In genomic region chr17:4534928-4535666, GRCh38 we compare ENCODE assay signal across 21 cellular contexts. TPM values are rescaled to one million over a fixed set of nuclear protein-coding genes. Genes with fewer than 3 reads are reported as not detected.
A peak's percentile ranks its signal among the peaks of the same experiment; 100 is the strongest.
DNase-seq lines count a peak whose midpoint lies in the region; ATAC-seq, FAIRE-seq and TF ChIP-seq lines count a peak whose summit lies in the region.
"Had no signal": no experiment of that assay in that cellular context is flagged by ENCODE, and none has a peak within 500 bp of the region (broad histone marks: within the 10 kb centered on the region; RNA-seq: fewer than 3 reads in every experiment).

No MANE protein-coding gene starts in this region.

- intact Hi-C loops in HepG2 (cut with micrococcal nuclease; ENCODE audit: unreplicated experiment): loop anchor here (5.0 kb wide), 1 partner anchor 113 kb away; no protein-coding TSS in a partner anchor
- intact Hi-C loops in stomach (cut with DNase I; ENCODE audit: low total_unique reads): no loop called here

- ATAC-seq in WTC11: peak; percentile 3
- peak; percentile 2; the same call in 2 of the 3 replicates for ATAC-seq in HepG2
- no peak for ATAC-seq in HG02973 (IDR thresholded peaks at IDR 0.05; ENCODE audit: unreplicated experiment)

- TF ChIP-seq CTCF in WTC11 (IDR thresholded peaks at IDR 0.05) (no peak), HepG2 (CRISPR knock-in tag; IDR thresholded peaks at IDR 0.05) (no peak), stomach (IDR thresholded peaks at IDR 0.05) (no peak)

- TF ChIP-seq EP300 in HepG2 (IDR thresholded peaks at IDR 0.05; ENCODE audit: low read depth in 2 of 2, low read length in 2 of 2) (no peak), HepG2 (CRISPR knock-in tag; IDR thresholded peaks at IDR 0.05; ENCODE audit: borderline replicate concordance) (no peak), stomach (IDR thresholded peaks at IDR 0.05) (no peak)

- no peaks in the 10 kb centered on the region for H3K9me3 Mint-ChIP-seq in T-helper 2 cell treated with Interferon-gamma antibody and Interleukin-4, amounts not matched to agents 5 μg/mL and 100 μg/mL, for 36 hours
- no peaks in the 10 kb centered on the region for H3K9me3 Mint-ChIP-seq in WTC11
- H3K9me3 Mint-ChIP-seq: activated CD4-positive, alpha-beta T cell treated with anti-CD3 and anti-CD28 coated beads, Interleukin-2, amount 10 ng/mL, durations not matched to agents 7 days and 5 days; activated T-helper 1 cell treated with anti-CD3 and anti-CD28 coated beads, Interleukin-12 subunit alpha, Interleukin-12 subunit beta, Interleukin-2, Interleukin-4 antibody, amounts not matched to agents 30 ng/mL and 10 ng/mL and 1 ng/mL, durations not matched to agents 14 hours and 24 hours and 36 hours; CD8-positive, alpha-beta memory T cell; T-helper 1 cell treated with Interleukin-12 subunit alpha and Interleukin-12 subunit beta and Interleukin-4 antibody, amounts not matched to agents 30 μg/mL and 1 μg/mL, for 36 hours had no signal

- no peak overlapping the region for H2AFZ ChIP-seq in HepG2 (ENCODE audit: low read length)

- POLR2A ChIA-PET in WTC11 (lab: Charles Lee): interaction anchor here (1.8 kb wide), 1 partner anchor 12 kb away, joined by 5 read pairs; no protein-coding TSS in a partner anchor
- POLR2A ChIA-PET in HepG2 (lab: Yijun Ruan, JAX): interaction anchor here (2.4 kb wide), 1 partner anchor 20 kb away, joined by 8 read pairs; the partner anchor contains the start of gene MYBBP1A

- no peak overlapping the region; the same call in 1 of the 2 replicates for H3K4me2 ChIP-seq in HepG2 (ENCODE audit: low read depth, low read length)

- no peak for FAIRE-seq in HepG2 (lab: Jason Lieb, UNC)
- FAIRE-seq: GM19239 had no signal

- H3K36me3 Mint-ChIP-seq in T-helper 2 cell treated with Interferon-gamma antibody and Interleukin-4, amounts not matched to agents 5 μg/mL and 100 μg/mL, for 36 hours (ENCODE audit: low read depth): peaks cover 3% of the 10 kb centered on the region
- H3K36me3 Mint-ChIP-seq in WTC11: peaks cover 4% of the 10 kb centered on the region

- no peak overlapping the region for H3K4me3 Mint-ChIP-seq in T-helper 2 cell treated with Interferon-gamma antibody and Interleukin-4, amounts not matched to agents 5 μg/mL and 100 μg/mL, for 36 hours
- peak overlapping the region; percentile 60 for H3K4me3 Mint-ChIP-seq in WTC11
- H3K4me3 Mint-ChIP-seq: activated CD4-positive, alpha-beta T cell treated with anti-CD3 and anti-CD28 coated beads, Interleukin-2, amount 10 ng/mL, durations not matched to agents 7 days and 5 days; activated T-helper 1 cell treated with anti-CD3 and anti-CD28 coated beads, Interleukin-12 subunit alpha, Interleukin-12 subunit beta, Interleukin-2, Interleukin-4 antibody, amounts not matched to agents 30 ng/mL and 10 ng/mL and 1 ng/mL, durations not matched to agents 14 hours and 24 hours and 36 hours; CD8-positive, alpha-beta memory T cell; T-helper 1 cell treated with Interleukin-12 subunit alpha and Interleukin-12 subunit beta and Interleukin-4 antibody, amounts not matched to agents 30 μg/mL and 1 μg/mL, for 36 hours had no signal

- in situ Hi-C loops in HepG2 (cut with HindIII; ENCODE audit: extremely low pct_ligation_motif_present, low pct_unique_long_range_greater_than_20kb): no loop called here

- no peak for DNase-seq in T-helper 2 cell treated with Interferon-gamma antibody and Interleukin-4, amounts not matched to agents 5 μg/mL and 100 μg/mL, for 36 hours (ENCODE audit: low spot score)
- DNase-seq in T-helper 2 cell (no peak), WTC11 (ENCODE audit: low spot score) (no peak), HepG2 (ENCODE audit: low spot score) (no peak), stomach (no peak), islet precursor cell (no peak), HCEC 1CT (no peak)
- DNase-seq: activated CD4-positive, alpha-beta T cell treated with anti-CD3 and anti-CD28 coated beads, Interleukin-2, amount 10 ng/mL, durations not matched to agents 7 days and 5 days; CD8-positive, alpha-beta memory T cell; GDM1; KBM-7; NCI-H1417 treated with DMSO at 0.1 percent for 48 hours; NCI-H510A had no signal

- H3K27me3 Mint-ChIP-seq in T-helper 2 cell treated with Interferon-gamma antibody and Interleukin-4, amounts not matched to agents 5 μg/mL and 100 μg/mL, for 36 hours (ENCODE audit: low read depth): peaks cover 5% of the 10 kb centered on the region
- H3K27me3 Mint-ChIP-seq in WTC11 (ENCODE audit: low read depth): peaks cover 47% of the 10 kb centered on the region

- CTCF ChIA-PET in WTC11 (lab: Charles Lee) (interaction anchor here (1.1 to 8.2 kb wide), 2 partner anchors 32 to 114 kb away, joined by 4 to 57 read pairs; no protein-coding TSS in a partner anchor), HepG2 (lab: Yijun Ruan, JAX; ENCODE audit: low intra/inter-chr PET ratio, low total read pairs) (no interaction called here)

- no TSS peak for BruUV-seq in HepG2 (replicated peaks; lab: Mats Ljungman, UMichigan)

- H3K4me3 ChIP-seq in HepG2 (replicated peaks in 1 of 3; ENCODE audit: insufficient read depth in 1 of 3, low read depth in 2 of 3, low read length in 3 of 3): peak overlapping the region in 1 of 3 experiments; percentile 10; a peak in 1 of 6 replicates
- no peak overlapping the region for H3K4me3 ChIP-seq in stomach
- H3K4me3 ChIP-seq: colonic mucosa had no signal

- H3K27ac Mint-ChIP-seq in T-helper 2 cell treated with Interferon-gamma antibody and Interleukin-4, amounts not matched to agents 5 μg/mL and 100 μg/mL, for 36 hours: peak overlapping the region; percentile 41
- no peak overlapping the region for H3K27ac Mint-ChIP-seq in WTC11
- H3K27ac Mint-ChIP-seq: activated CD4-positive, alpha-beta T cell treated with anti-CD3 and anti-CD28 coated beads, Interleukin-2, amount 10 ng/mL, durations not matched to agents 7 days and 5 days; activated T-helper 1 cell treated with anti-CD3 and anti-CD28 coated beads, Interleukin-12 subunit alpha, Interleukin-12 subunit beta, Interleukin-2, Interleukin-4 antibody, amounts not matched to agents 30 ng/mL and 10 ng/mL and 1 ng/mL, durations not matched to agents 14 hours and 24 hours and 36 hours; T-helper 1 cell treated with Interleukin-12 subunit alpha and Interleukin-12 subunit beta and Interleukin-4 antibody, amounts not matched to agents 30 μg/mL and 1 μg/mL, for 36 hours had no signal

- peaks cover 16% of the 10 kb centered on the region for H3K4me1 ChIP-seq in HepG2 (ENCODE audit: insufficient read depth, low read length)
- H3K4me1 ChIP-seq in stomach: peaks cover 36 to 77% (median 62%) of the 10 kb centered on the region in 4 donors

- H3K27ac ChIP-seq in HepG2 (ENCODE audit: extremely low read length, insufficient read depth, low read length) (no peak overlapping the region), stomach (peak overlapping the region in 4 of 5 donors; percentile 65 to 77 (median 72))

- WGBS in HepG2 (ENCODE audit: low lambda C conversion rate): 61% methylated on average over 12 of the region's 27 CpGs
- 56 to 78% (median 70%) methylated on average over 13 to 27 of the region's 27 CpGs for WGBS in stomach, 5 donors

- no peaks in the 10 kb centered on the region for H3K79me2 ChIP-seq in HepG2 (ENCODE audit: insufficient read depth, low read length)

- H3K9me3 ChIP-seq in HepG2 (ENCODE audit: low read length) (no peaks in the 10 kb centered on the region), stomach (no peaks in the 10 kb centered on the region)
- H3K9me3 ChIP-seq: colonic mucosa had no signal

- 0 out of 2 replicates have a peak, but pooled peaks cover 1% of the 10 kb centered on the region for H4K20me1 ChIP-seq in HepG2 (ENCODE audit: insufficient read depth, low read length)

- peaks cover 4% of the 10 kb centered on the region for H3K4me1 Mint-ChIP-seq in T-helper 2 cell treated with Interferon-gamma antibody and Interleukin-4, amounts not matched to agents 5 μg/mL and 100 μg/mL, for 36 hours (ENCODE audit: low read depth)
- H3K4me1 Mint-ChIP-seq in WTC11: peaks cover 18% of the 10 kb centered on the region

- no peak overlapping the region for H3K9ac ChIP-seq in HepG2 (ENCODE audit: insufficient read depth, low read depth, low read length)

- TF ChIP-seq RAD21 in HepG2 (CRISPR knock-in tag; IDR thresholded peaks at IDR 0.05): no peak

- H3K27me3 ChIP-seq in HepG2 (ENCODE audit: control insufficient read depth in 1 of 2, insufficient read depth in 2 of 2, low read length in 2 of 2): peaks cover 6 to 30% of the 10 kb centered on the region in 2 experiments
- H3K27me3 ChIP-seq in stomach: peaks cover 0 to 9% (median 0%) of the 10 kb centered on the region in 3 donors
- H3K27me3 ChIP-seq: colonic mucosa had no signal

- H3K36me3 ChIP-seq in HepG2 (replicated peaks in 1 of 2; ENCODE audit: control insufficient read depth in 1 of 2, insufficient read depth in 2 of 2, low read length in 2 of 2) (peaks cover 7 to 16% of the 10 kb centered on the region in 2 experiments), stomach (peaks cover 17 to 55% (median 37%) of the 10 kb centered on the region in 4 donors)
- H3K36me3 ChIP-seq: colonic mucosa had no signal

- TF ChIP-seq POLR2A in HepG2 (IDR thresholded peaks at IDR 0.05; ENCODE audit: insufficient read depth in 1 of 2, low read depth in 2 of 2, low read length in 2 of 2) (0 out of 4 replicates have a peak, but pooled peaks of 1 of the 2 experiments have one; percentile 20), stomach (IDR thresholded peaks at IDR 0.05) (no peak)

RNA-seq across cellular contexts. Expression of gene MYBBP1A, which starts 20.1 kb away (rescaled TPM):
- total RNA-seq in WTC11 (2021) (108 to 163 TPM (median 118 TPM) in 3 replicates), HepG2 (2016; rRNA removed; fragmentation: Illumina TruSeq; extraction: Trizol) (40.4 and 54.8 TPM in 2 replicates), stomach (100 to 1,000 TPM in 2 of 5 donors, 10 to 100 TPM in 3; 38.6 to 237 (median 73.2) TPM)
- 58.9 and 65.5 TPM in 2 replicates for total RNA-seq in HepG2 (2016; cell fraction: cytosol; rRNA removed; fragmentation: Illumina TruSeq; extraction: Trizol; ENCODE audit: low read depth)
- total RNA-seq in HepG2 (2016; cell fraction: insoluble cytoplasmic fraction; rRNA removed; fragmentation: Illumina TruSeq; extraction: Trizol): 35.1 and 61.8 TPM in 2 replicates
- total RNA-seq in HepG2 (2016; cell fraction: membrane; rRNA removed; fragmentation: Illumina TruSeq; extraction: Trizol): 24.4 and 24.9 TPM in 2 replicates
- 52.0 and 62.6 TPM in 2 replicates for total RNA-seq in HepG2 (2016; cell fraction: nucleus; rRNA removed; fragmentation: Illumina TruSeq; extraction: Trizol)
- polyA plus RNA-seq in HepG2 (2011; rRNA removed) (18.6 and 28.4 TPM in 2 replicates), stomach (10 to 100 TPM; 14.1 to 32.2 (median 21.5) TPM)
- 9.7 and 12.5 TPM in 2 replicates for polyA plus RNA-seq in HepG2 (2011; cell fraction: cytosol; rRNA removed)
- polyA plus RNA-seq in HepG2 (2011; cell fraction: nucleus; rRNA removed): 158 and 176 TPM in 2 replicates
- polyA plus RNA-seq in HepG2 (2012): 28.0 and 41.5 TPM in 2 replicates
- polyA plus RNA-seq in HepG2 (2016; cell fraction: cytosol; fragmentation: Illumina TruSeq; extraction: Trizol; ENCODE audit: low read depth): 7.8 and 7.9 TPM in 2 replicates
- 28.2 and 32.7 TPM in 2 replicates for polyA plus RNA-seq in HepG2 (2016; cell fraction: insoluble cytoplasmic fraction; fragmentation: Illumina TruSeq; extraction: Trizol; ENCODE audit: low read depth)
- 9.0 and 12.1 TPM in 2 replicates for polyA plus RNA-seq in HepG2 (2016; cell fraction: membrane; fragmentation: Illumina TruSeq; extraction: Trizol; ENCODE audit: low read depth)
- polyA plus RNA-seq in HepG2 (2016; cell fraction: nucleus; fragmentation: Illumina TruSeq; extraction: Trizol; ENCODE audit: insufficient read depth, low read depth): 146 and 160 TPM in 2 replicates
- 50.2 and 100 TPM in 2 replicates for polyA minus RNA-seq in HepG2 (2011; rRNA and poly(A)+ RNA removed; ENCODE audit: low replicate concordance)
- 19.4 and 21.0 TPM in 2 replicates for polyA minus RNA-seq in HepG2 (2011; cell fraction: cytosol; rRNA and poly(A)+ RNA removed)
- 53.3 and 54.8 TPM in 2 replicates for polyA minus RNA-seq in HepG2 (2011; cell fraction: nucleus; rRNA and poly(A)+ RNA removed)

RNA-seq across cellular contexts. Expression of gene GGT6, which starts 25.3 kb away (rescaled TPM):
- total RNA-seq in WTC11 (2021) (0.07 to 0.37 TPM (median 0.18 TPM) in 3 replicates), HepG2 (2016; rRNA removed; fragmentation: Illumina TruSeq; extraction: Trizol) (0.70 and 0.80 TPM in 2 replicates), stomach (100 to 1,000 TPM in 1 of 5 donors, 10 to 100 TPM in 3, 1 to 10 TPM in 1; 5.8 to 147 (median 11.6) TPM)
- 0.20 and 0.26 TPM in 2 replicates for total RNA-seq in HepG2 (2016; cell fraction: cytosol; rRNA removed; fragmentation: Illumina TruSeq; extraction: Trizol; ENCODE audit: low read depth)
- 0.68 and 1.1 TPM in 2 replicates for total RNA-seq in HepG2 (2016; cell fraction: insoluble cytoplasmic fraction; rRNA removed; fragmentation: Illumina TruSeq; extraction: Trizol)
- total RNA-seq in HepG2 (2016; cell fraction: membrane; rRNA removed; fragmentation: Illumina TruSeq; extraction: Trizol): 0.59 and 0.62 TPM in 2 replicates
- total RNA-seq in HepG2 (2016; cell fraction: nucleus; rRNA removed; fragmentation: Illumina TruSeq; extraction: Trizol): 0.28 and 0.37 TPM in 2 replicates
- polyA plus RNA-seq in HepG2 (2011; rRNA removed) (0.14 and 0.16 TPM in 2 replicates), stomach (10 to 100 TPM in 2 of 3 donors, 1 to 10 TPM in 1; 4.4 to 22.2 (median 18.8) TPM)
- polyA plus RNA-seq in HepG2 (2011; cell fraction: cytosol; rRNA removed): 0.10 and 0.12 TPM in 2 replicates
- polyA plus RNA-seq in HepG2 (2011; cell fraction: nucleus; rRNA removed): 0.09 and 0.43 TPM in 2 replicates
- 0.24 and 0.29 TPM in 2 replicates for polyA plus RNA-seq in HepG2 (2012)
- polyA plus RNA-seq in HepG2 (2016; cell fraction: cytosol; fragmentation: Illumina TruSeq; extraction: Trizol; ENCODE audit: low read depth): 0.24 and 0.27 TPM in 2 replicates
- 0.71 and 1.2 TPM in 2 replicates for polyA plus RNA-seq in HepG2 (2016; cell fraction: insoluble cytoplasmic fraction; fragmentation: Illumina TruSeq; extraction: Trizol; ENCODE audit: low read depth)
- 0.50 and 0.52 TPM in 2 replicates for polyA plus RNA-seq in HepG2 (2016; cell fraction: membrane; fragmentation: Illumina TruSeq; extraction: Trizol; ENCODE audit: low read depth)
- 1.1 and 1.5 TPM in 2 replicates for polyA plus RNA-seq in HepG2 (2016; cell fraction: nucleus; fragmentation: Illumina TruSeq; extraction: Trizol; ENCODE audit: insufficient read depth, low read depth)
- polyA minus RNA-seq in HepG2 (2011; rRNA and poly(A)+ RNA removed; ENCODE audit: low replicate concordance): 0.38 TPM in 1 of 2 replicates, not detected in the other
- not detected in 2 replicates for polyA minus RNA-seq in HepG2 (2011; cell fraction: cytosol; rRNA and poly(A)+ RNA removed)
- polyA minus RNA-seq in HepG2 (2011; cell fraction: nucleus; rRNA and poly(A)+ RNA removed): 0.12 TPM in 1 of 2 replicates, not detected in the other
- total RNA-seq: A172; activated CD4-positive, alpha-beta T cell treated with anti-CD3 and anti-CD28 coated beads, Interleukin-2, amount 10 ng/mL, durations not matched to agents 7 days and 5 days; activated T-helper 1 cell treated with anti-CD3 and anti-CD28 coated beads, Interleukin-12 subunit alpha, Interleukin-12 subunit beta, Interleukin-2, Interleukin-4 antibody, amounts not matched to agents 30 ng/mL and 10 ng/mL and 1 ng/mL, durations not matched to agents 14 hours and 24 hours and 36 hours; CD8-positive, alpha-beta memory T cell; mesenteric fat pad; osteocyte had no signal
- polyA plus RNA-seq: CD8-positive, alpha-beta memory T cell had no signal

RNA-seq across cellular contexts. Expression of gene SPNS2, which starts 36.4 kb away (rescaled TPM):
- 0.87 to 1.4 TPM (median 1.3 TPM) in 3 replicates for total RNA-seq in WTC11 (2021)
- not detected in 2 replicates for total RNA-seq in HepG2 (2016; rRNA removed; fragmentation: Illumina TruSeq; extraction: Trizol)
- not detected in 2 replicates for total RNA-seq in HepG2 (2016; cell fraction: cytosol; rRNA removed; fragmentation: Illumina TruSeq; extraction: Trizol; ENCODE audit: low read depth)
- total RNA-seq in HepG2 (2016; cell fraction: insoluble cytoplasmic fraction; rRNA removed; fragmentation: Illumina TruSeq; extraction: Trizol): not detected in 2 replicates
- not detected in 2 replicates for total RNA-seq in HepG2 (2016; cell fraction: membrane; rRNA removed; fragmentation: Illumina TruSeq; extraction: Trizol)
- total RNA-seq in HepG2 (2016; cell fraction: nucleus; rRNA removed; fragmentation: Illumina TruSeq; extraction: Trizol): not detected in 2 replicates
- polyA plus RNA-seq in HepG2 (2011; rRNA removed): 0.01 and 0.03 TPM in 2 replicates
- polyA plus RNA-seq in HepG2 (2011; cell fraction: cytosol; rRNA removed): 0.03 and 0.05 TPM in 2 replicates
- 0.14 TPM in 1 of 2 replicates, not detected in the other for polyA plus RNA-seq in HepG2 (2011; cell fraction: nucleus; rRNA removed)
- 0.16 and 0.34 TPM in 2 replicates for polyA plus RNA-seq in HepG2 (2012)
- not detected in 2 replicates for polyA plus RNA-seq in HepG2 (2016; cell fraction: cytosol; fragmentation: Illumina TruSeq; extraction: Trizol; ENCODE audit: low read depth)
- not detected in 2 replicates for polyA plus RNA-seq in HepG2 (2016; cell fraction: insoluble cytoplasmic fraction; fragmentation: Illumina TruSeq; extraction: Trizol; ENCODE audit: low read depth)
- polyA plus RNA-seq in HepG2 (2016; cell fraction: membrane; fragmentation: Illumina TruSeq; extraction: Trizol; ENCODE audit: low read depth): not detected in 2 replicates
- polyA plus RNA-seq in HepG2 (2016; cell fraction: nucleus; fragmentation: Illumina TruSeq; extraction: Trizol; ENCODE audit: insufficient read depth, low read depth): not detected in 2 replicates
- polyA minus RNA-seq in HepG2 (2011; rRNA and poly(A)+ RNA removed; ENCODE audit: low replicate concordance): 0.16 TPM in 1 of 2 replicates, not detected in the other
- not detected in 2 replicates for polyA minus RNA-seq in HepG2 (2011; cell fraction: cytosol; rRNA and poly(A)+ RNA removed)
- polyA minus RNA-seq in HepG2 (2011; cell fraction: nucleus; rRNA and poly(A)+ RNA removed): not detected in 2 replicates
- 10 to 100 TPM in 4 of 5 donors, 1 to 10 TPM in 1; 4.1 to 67.7 (median 27.7) TPM for total RNA-seq in stomach
- polyA plus RNA-seq in stomach: 10 to 100 TPM; 13.7 to 30.0 (median 20.3) TPM
- total RNA-seq: activated T-helper 1 cell treated with anti-CD3 and anti-CD28 coated beads, Interleukin-12 subunit alpha, Interleukin-12 subunit beta, Interleukin-2, Interleukin-4 antibody, amounts not matched to agents 30 ng/mL and 10 ng/mL and 1 ng/mL, durations not matched to agents 14 hours and 24 hours and 36 hours; osteocyte had no signal

RNA-seq across cellular contexts. Expression of gene SMTNL2, which starts 49.2 kb away (rescaled TPM):
- total RNA-seq in WTC11 (2021) (2.7 to 3.8 TPM (median 3.8 TPM) in 3 replicates), HepG2 (2016; rRNA removed; fragmentation: Illumina TruSeq; extraction: Trizol) (5.1 and 5.8 TPM in 2 replicates), stomach (1 to 10 TPM in 2 of 5 donors, not detected in 3; 1.1 to 1.9 TPM)
- total RNA-seq in HepG2 (2016; cell fraction: cytosol; rRNA removed; fragmentation: Illumina TruSeq; extraction: Trizol; ENCODE audit: low read depth): 1.5 and 1.6 TPM in 2 replicates
- total RNA-seq in HepG2 (2016; cell fraction: insoluble cytoplasmic fraction; rRNA removed; fragmentation: Illumina TruSeq; extraction: Trizol): 5.3 and 5.8 TPM in 2 replicates
- 4.8 and 5.0 TPM in 2 replicates for total RNA-seq in HepG2 (2016; cell fraction: membrane; rRNA removed; fragmentation: Illumina TruSeq; extraction: Trizol)
- 3.0 and 4.2 TPM in 2 replicates for total RNA-seq in HepG2 (2016; cell fraction: nucleus; rRNA removed; fragmentation: Illumina TruSeq; extraction: Trizol)
- polyA plus RNA-seq in HepG2 (2011; rRNA removed) (0.41 and 1.1 TPM in 2 replicates), stomach (1 to 10 TPM in 1 of 3 donors, under 1 TPM in 1, not detected in 1; 0.50 to 1.9 TPM)
- 0.38 and 0.64 TPM in 2 replicates for polyA plus RNA-seq in HepG2 (2011; cell fraction: cytosol; rRNA removed)
- 0.42 and 0.95 TPM in 2 replicates for polyA plus RNA-seq in HepG2 (2011; cell fraction: nucleus; rRNA removed)
- polyA plus RNA-seq in HepG2 (2012): 0.58 and 0.69 TPM in 2 replicates
- 1.8 TPM in 2 replicates for polyA plus RNA-seq in HepG2 (2016; cell fraction: cytosol; fragmentation: Illumina TruSeq; extraction: Trizol; ENCODE audit: low read depth)
- 7.9 and 8.6 TPM in 2 replicates for polyA plus RNA-seq in HepG2 (2016; cell fraction: insoluble cytoplasmic fraction; fragmentation: Illumina TruSeq; extraction: Trizol; ENCODE audit: low read depth)
- 2.3 and 3.2 TPM in 2 replicates for polyA plus RNA-seq in HepG2 (2016; cell fraction: membrane; fragmentation: Illumina TruSeq; extraction: Trizol; ENCODE audit: low read depth)
- polyA plus RNA-seq in HepG2 (2016; cell fraction: nucleus; fragmentation: Illumina TruSeq; extraction: Trizol; ENCODE audit: insufficient read depth, low read depth): 5.8 and 9.1 TPM in 2 replicates
- 1.9 TPM in 1 of 2 replicates, not detected in the other for polyA minus RNA-seq in HepG2 (2011; rRNA and poly(A)+ RNA removed; ENCODE audit: low replicate concordance)
- 0.70 and 0.99 TPM in 2 replicates for polyA minus RNA-seq in HepG2 (2011; cell fraction: cytosol; rRNA and poly(A)+ RNA removed)
- 0.13 TPM in 1 of 2 replicates, not detected in the other for polyA minus RNA-seq in HepG2 (2011; cell fraction: nucleus; rRNA and poly(A)+ RNA removed)
- total RNA-seq: activated CD4-positive, alpha-beta T cell treated with anti-CD3 and anti-CD28 coated beads, Interleukin-2, amount 10 ng/mL, durations not matched to agents 7 days and 5 days; activated T-helper 1 cell treated with anti-CD3 and anti-CD28 coated beads, Interleukin-12 subunit alpha, Interleukin-12 subunit beta, Interleukin-2, Interleukin-4 antibody, amounts not matched to agents 30 ng/mL and 10 ng/mL and 1 ng/mL, durations not matched to agents 14 hours and 24 hours and 36 hours; CD8-positive, alpha-beta memory T cell had no signal
- polyA plus RNA-seq: CD8-positive, alpha-beta memory T cell had no signal
